Comparison of ENCODE assay signal across 15 cellular contexts in genomic region chr5:149438281-149438680, GRCh38. TPM values are rescaled to one million over a fixed set of nuclear protein-coding genes. Genes with fewer than 3 reads are reported as not detected.
"Had no signal": no experiment of that assay in that cellular context is flagged by ENCODE, and none has a peak within 500 bp of the region (broad histone marks: within the 10 kb centered on the region; RNA-seq: fewer than 3 reads in every experiment).

No MANE protein-coding gene starts in this region.

- H3K4me3 ChIP-seq: dorsolateral prefrontal cortex, esophagus muscularis mucosa, left ventricle myocardium inferior, smooth muscle cell, tibial artery had no signal

- DNase-seq: activated gamma-delta T cell treated with Interleukin-2 at 50 U/mL for 16 hours; activated naive CD8-positive, alpha-beta T cell treated with anti-CD3 and anti-CD28 coated beads, Interleukin-2, amount 10 ng/mL, durations not matched to agents 7 days and 5 days; activated T-cell treated with anti-CD3 and anti-CD28 coated beads, Interleukin-2, amount 50 U/mL, for 48 hours; aorta; foreskin fibroblast; left ventricle myocardium inferior; T-helper 9 cell; tibial artery had no signal

- H3K79me2 ChIP-seq: parathyroid adenoma had no signal

- H3K27me3 ChIP-seq: dorsolateral prefrontal cortex, esophagus muscularis mucosa, tibial artery had no signal

- H3K9ac ChIP-seq: parathyroid adenoma had no signal

- H3K9me3 ChIP-seq: left ventricle myocardium inferior, tibial artery had no signal

- H3K27ac ChIP-seq: dorsolateral prefrontal cortex, esophagus muscularis mucosa, parathyroid adenoma, tibial artery had no signal

- H3K4me2 ChIP-seq: smooth muscle cell had no signal

- H3K36me3 ChIP-seq: esophagus muscularis mucosa, left ventricle myocardium inferior, tibial artery had no signal

RNA-seq across cellular contexts. Expression of gene IL17B, which starts 59.2 kb away (rescaled TPM):
- total RNA-seq: activated CD4-positive, alpha-beta memory T cell treated with anti-CD3 and anti-CD28 coated beads for 36 hours; activated naive CD8-positive, alpha-beta T cell treated with anti-CD3 and anti-CD28 coated beads, Interleukin-2, amount 10 ng/mL, durations not matched to agents 7 days and 5 days; bronchial epithelial cell; left ventricle myocardium inferior; neural crest cell had no signal
